1 cellular context compared by ENCODE assay signal in genomic region chr4:26458104-26458503, GRCh38.
TF ChIP-seq lines count a peak whose summit lies in the region.

No MANE protein-coding gene starts in this region.

TF ChIP-seq in WTC11, 78 proteins besides CTCF, POLR2A, EP300 and RAD21 (continued from another document):
- TF ChIP-seq E2F1 (CRISPR knock-in tag; IDR thresholded peaks at IDR 0.05): no peak
- TF ChIP-seq ATF2 (CRISPR knock-in tag; IDR thresholded peaks at IDR 0.05; ENCODE audit: borderline replicate concordance, low read depth): no peak
- TF ChIP-seq E2F5 (CRISPR knock-in tag; IDR thresholded peaks at IDR 0.05): no peak
- TF ChIP-seq JAZF1 (CRISPR knock-in tag; IDR thresholded peaks at IDR 0.05): no peak
- no peak for TF ChIP-seq PREB (CRISPR knock-in tag; IDR thresholded peaks at IDR 0.05; ENCODE audit: borderline replicate concordance)
- TF ChIP-seq ZNF425 (CRISPR knock-in tag; conservative IDR thresholded peaks at IDR 0.05): no peak
- TF ChIP-seq E2F4 (CRISPR knock-in tag; IDR thresholded peaks at IDR 0.05; ENCODE audit: borderline replicate concordance, low read depth): no peak
- TF ChIP-seq AFF4 (CRISPR knock-in tag; IDR thresholded peaks at IDR 0.05; ENCODE audit: borderline replicate concordance): no peak
- no peak for TF ChIP-seq RELA (CRISPR knock-in tag; IDR thresholded peaks at IDR 0.05; ENCODE audit: borderline replicate concordance)
- no peak for TF ChIP-seq ZNF396 (CRISPR knock-in tag; IDR thresholded peaks at IDR 0.05; ENCODE audit: borderline replicate concordance)
- no peak for TF ChIP-seq IRF1 (CRISPR knock-in tag; IDR thresholded peaks at IDR 0.05)
